In genomic region chr15:70478251-70478990, GRCh38 we compare ENCODE assay signal across 8 cellular contexts.
A peak's percentile ranks its signal among the peaks of the same experiment; 100 is the strongest.
DNase-seq lines count a peak whose midpoint lies in the region; ATAC-seq and TF ChIP-seq lines count a peak whose summit lies in the region.

No MANE protein-coding gene starts in this region.

- no peaks in the 10 kb centered on the region for H3K79me1 ChIP-seq in neuronal stem cell (ENCODE audit: low read depth, low read length)

- H2AFZ ChIP-seq in SK-N-SH (ENCODE audit: low read depth) (no peak overlapping the region), neuronal stem cell (ENCODE audit: low read length) (no peak overlapping the region)

- no peaks in the 10 kb centered on the region for H3K9me3 Mint-ChIP-seq in glutamatergic neuron (ENCODE audit: unreplicated experiment)

- POLR2A ChIA-PET in SK-N-SH (lab: Yijun Ruan, JAX), result interaction anchor here (0.7 kb wide), 1 partner anchor 307 kb away, joined by 3 read pairs; no protein-coding TSS in a partner anchor

- no peak overlapping the region for H4K91ac ChIP-seq in neuronal stem cell (ENCODE audit: low read depth, low read length, poor library complexity)

- H2BK120ac ChIP-seq in neuronal stem cell (ENCODE audit: low read depth, low read length), result no peak overlapping the region

- TF ChIP-seq EP300 in SK-N-SH (IDR thresholded peaks at IDR 0.05; ENCODE audit: borderline replicate concordance in 1 of 2, low read depth in 1 of 2, low read length in 1 of 2), result peak in 1 of 2 experiments; percentile 37; a peak in 1 of 4 replicates

- 86% methylated on average over 18 of the region's 19 CpGs for WGBS in SK-N-SH (ENCODE audit: low lambda C conversion rate)
- WGBS in neuronal stem cell (ENCODE audit: extremely low coverage in 2 of 2, insufficient read length in 2 of 2, insufficient replicate concordance in 1 of 2), 2 donors, result no CpG with 5 or more reads among the region's 19 CpGs

- peak overlapping the region in 1 of 2 experiments; percentile 11; a peak in 1 of 4 replicates for H3K27ac ChIP-seq in SK-N-SH (ENCODE audit: low read depth in 2 of 2, low read length in 1 of 2)
- H3K27ac ChIP-seq in neuronal stem cell (replicated peaks; ENCODE audit: low read length), result no peak overlapping the region

- H3K18ac ChIP-seq in neuronal stem cell (ENCODE audit: low read length), result peak overlapping the region; percentile 58

- H3K27me3 Mint-ChIP-seq in glutamatergic neuron (ENCODE audit: unreplicated experiment), result peaks cover 9% of the 10 kb centered on the region

- no peak overlapping the region for H3K4ac ChIP-seq in neuronal stem cell (ENCODE audit: low read length)

- peak; percentile 44 for ATAC-seq in HG02678 (IDR thresholded peaks at IDR 0.05; ENCODE audit: unreplicated experiment)
- ATAC-seq in HG02870 (IDR thresholded peaks at IDR 0.05; ENCODE audit: unreplicated experiment), result no peak

- H3K4me3 ChIP-seq in SK-N-SH (ENCODE audit: low read depth in 2 of 2, low read length in 1 of 2) (no peak overlapping the region), neuronal stem cell (ENCODE audit: low read length in 2 of 2) (no peak overlapping the region)

- H3K4me2 ChIP-seq in SK-N-SH, result no peak overlapping the region
- no peak overlapping the region for H3K4me2 ChIP-seq in neuronal stem cell (ENCODE audit: insufficient read depth, low read length, poor library complexity, severe bottlenecking)

- H4K8ac ChIP-seq in neuronal stem cell (ENCODE audit: low read depth, low read length), result no peak overlapping the region

- TF ChIP-seq CTCF in SK-N-SH (IDR thresholded peaks at IDR 0.05) (no peak), glutamatergic neuron (IDR thresholded peaks at IDR 0.05; ENCODE audit: partially characterized antibody, unreplicated experiment) (no peak)

- H3K4me3 Mint-ChIP-seq in glutamatergic neuron (ENCODE audit: unreplicated experiment), result no peak overlapping the region

- DNase-seq in SIG-M5 treated with dmso at 0.1 percent for 504 hours (lab: John Stamatoyannopoulos, UW; ENCODE audit: unreplicated experiment), result peak; percentile 33
- no peak for DNase-seq in SIG-M5 (lab: John Stamatoyannopoulos, UW)
- DNase-seq in SK-N-SH, result peak; percentile 75
- DNase-seq in neuronal stem cell (ENCODE audit: low spot score), result no peak
- no peak for DNase-seq in glutamatergic neuron
- DNase-seq in iPS-NIHi7 (ENCODE audit: extremely low spot score), result no peak

- H3K36me3 Mint-ChIP-seq in glutamatergic neuron (ENCODE audit: unreplicated experiment), result no peaks in the 10 kb centered on the region

- no peak for TF ChIP-seq RAD21 in SK-N-SH (IDR thresholded peaks at IDR 0.05; ENCODE audit: low read length)

- H3K9me3 ChIP-seq in SK-N-SH, result no peaks in the 10 kb centered on the region
- no peaks in the 10 kb centered on the region for H3K9me3 ChIP-seq in neuronal stem cell (replicated peaks in 1 of 2; ENCODE audit: control insufficient read depth in 2 of 2, insufficient read depth in 1 of 2, low read depth in 1 of 2, low read length in 2 of 2)

- no peak overlapping the region for H3K27ac Mint-ChIP-seq in glutamatergic neuron (ENCODE audit: unreplicated experiment)

- H2BK12ac ChIP-seq in neuronal stem cell (ENCODE audit: low read length), result no peak overlapping the region

- peaks cover under 1% of the 10 kb centered on the region for H3K4me1 Mint-ChIP-seq in glutamatergic neuron (ENCODE audit: low read depth, unreplicated experiment)

- CTCF ChIA-PET in SK-N-SH (lab: Yijun Ruan, JAX), result interaction anchor here (0.6 to 4.7 kb wide), 4 partner anchors 10 to 44 kb away, joined by 3 to 25 read pairs (median 4); no protein-coding TSS in a partner anchor

- H3K36me3 ChIP-seq in SK-N-SH (replicated peaks in 1 of 2; ENCODE audit: control insufficient read depth in 1 of 2, insufficient read depth in 2 of 2, low read length in 1 of 2) (no peaks in the 10 kb centered on the region), neuronal stem cell (replicated peaks in 1 of 2; ENCODE audit: control insufficient read depth in 2 of 2, insufficient read depth in 2 of 2, low read length in 2 of 2) (no peaks in the 10 kb centered on the region)

- H3K23ac ChIP-seq in neuronal stem cell (ENCODE audit: low read depth, low read length, poor library complexity), result no peak overlapping the region

- peaks cover 22 to 25% of the 10 kb centered on the region in 2 experiments; a peak in 3 of 4 replicates for H3K4me1 ChIP-seq in SK-N-SH (ENCODE audit: control insufficient read depth in 1 of 2, insufficient read depth in 2 of 2, low read depth in 1 of 2, low read length in 1 of 2)
- H3K4me1 ChIP-seq in neuronal stem cell (ENCODE audit: control insufficient read depth in 2 of 2, insufficient read depth in 1 of 2, low read depth in 1 of 2, low read length in 2 of 2), result no peaks in the 10 kb centered on the region

- no peaks in the 10 kb centered on the region for H3K27me3 ChIP-seq in SK-N-SH (ENCODE audit: insufficient read depth)
- H3K27me3 ChIP-seq in neuronal stem cell (ENCODE audit: control insufficient read depth in 3 of 3, insufficient read depth in 3 of 3, low read depth in 1 of 3, low read length in 3 of 3), result no peaks in the 10 kb centered on the region

- no peak overlapping the region for H3K9ac ChIP-seq in SK-N-SH
- no peak overlapping the region for H3K9ac ChIP-seq in neuronal stem cell (ENCODE audit: low read depth, low read length, poor library complexity)

- peak overlapping the region; percentile 30 for H2BK5ac ChIP-seq in neuronal stem cell (ENCODE audit: low read length)

- no peaks in the 10 kb centered on the region for H3K79me2 ChIP-seq in SK-N-SH (ENCODE audit: insufficient read depth)

- peak overlapping the region; percentile 30 for H2AK5ac ChIP-seq in neuronal stem cell (ENCODE audit: low read depth, low read length)

- H4K20me1 ChIP-seq in SK-N-SH (ENCODE audit: insufficient read depth), result no peaks in the 10 kb centered on the region

- no peaks in the 10 kb centered on the region for H3K9me2 ChIP-seq in SK-N-SH

- peak overlapping the region; percentile 22 for H3K14ac ChIP-seq in neuronal stem cell (ENCODE audit: low read length)

- H2BK15ac ChIP-seq in neuronal stem cell (ENCODE audit: low read length), result no peak overlapping the region

- peaks cover 13% of the 10 kb centered on the region for H3F3A ChIP-seq in SK-N-SH (replicated peaks; ENCODE audit: insufficient read depth)

TF ChIP-seq in SK-N-SH, 30 proteins besides CTCF, POLR2A, EP300 and RAD21:
- no peak for TF ChIP-seq SIN3A (IDR thresholded peaks at IDR 0.05; ENCODE audit: borderline replicate concordance, low read depth, low read length)
- TF ChIP-seq GATA2 (CRISPR knock-in tag; IDR thresholded peaks at IDR 0.05), result 0 out of 2 replicates have a peak, but pooled peaks have one; percentile 16

Comparison
In these comparisons a context has a peak if more than half of its experiments do, and no peak if none do; other contexts are left out.
1. DNase-seq: peak in SIG-M5 treated with dmso at 0.1 percent for 504 hours (single experiment) and SK-N-SH (single experiment); none in SIG-M5 (single experiment), neuronal stem cell (single experiment), glutamatergic neuron (single experiment) and iPS-NIHi7 (single experiment).